Comparison of ENCODE assay signal across 12 cellular contexts in genomic region chr6:38720295-38720694, GRCh38. TPM values are rescaled to one million over a fixed set of nuclear protein-coding genes. Genes with fewer than 3 reads are reported as not detected.
A peak's percentile ranks its signal among the peaks of the same experiment; 100 is the strongest.
DNase-seq lines count a peak whose midpoint lies in the region; ATAC-seq and TF ChIP-seq lines count a peak whose summit lies in the region.
"Had no signal": no experiment of that assay in that cellular context is flagged by ENCODE, and none has a peak within 500 bp of the region (broad histone marks: within the 10 kb centered on the region; RNA-seq: fewer than 3 reads in every experiment).

No MANE protein-coding gene starts in this region.

- intact Hi-C loops in activated CD4-positive, alpha-beta T cell treated with anti-CD3 and anti-CD28 coated beads, Interleukin-2, amount 10 ng/mL, durations not matched to agents 24 days and 14 days (cut with micrococcal nuclease), result no loop called here

- no peaks in the 10 kb centered on the region for H3K4me1 ChIP-seq in OCI-LY3 (ENCODE audit: low read length)

- H3K9ac ChIP-seq in OCI-LY3 (ENCODE audit: low read length), result no peak overlapping the region

- peaks cover 9% of the 10 kb centered on the region for H3K27me3 ChIP-seq in OCI-LY3 (ENCODE audit: low read depth, low read length)

- no peak overlapping the region for H3K4me3 ChIP-seq in OCI-LY3 (ENCODE audit: low read length)
- H3K4me3 ChIP-seq in epithelial cell of proximal tubule (ENCODE audit: low read depth, low read length), result no peak overlapping the region
- no peak overlapping the region for H3K4me3 ChIP-seq in retinal pigment epithelial cell (ENCODE audit: low read length)
- H3K4me3 ChIP-seq: coronary artery had no signal

- no peak overlapping the region for H3K4me2 ChIP-seq in OCI-LY3 (ENCODE audit: low read length)

- no peaks in the 10 kb centered on the region for H3K36me3 ChIP-seq in OCI-LY3 (replicated peaks; ENCODE audit: low read depth, low read length)

- DNase-seq in activated CD4-positive, alpha-beta T cell treated with anti-CD3 and anti-CD28 coated beads, Interleukin-2, amount 10 ng/mL, durations not matched to agents 24 days and 14 days, result peak; percentile 67
- no peak for DNase-seq in activated CD4-positive, alpha-beta T cell treated with anti-CD3 and anti-CD28 coated beads for 1 hour
- DNase-seq in epithelial cell of proximal tubule (ENCODE audit: low read depth) (no peak), retinal pigment epithelial cell (ENCODE audit: low read depth) (peak; percentile 34), NK-92 (lab: John Stamatoyannopoulos, UW; ENCODE audit: unreplicated experiment) (no peak), HT-29 (ENCODE audit: low spot score) (no peak)
- DNase-seq: activated CD4-positive, CD25-positive, alpha-beta regulatory T cell treated with anti-CD3 and anti-CD28 coated beads, Interleukin-2, amount 50 U/mL, for 72 hours; NCI-H1436 treated with DMSO at 0.1 percent for 48 hours had no signal

- H3K79me2 ChIP-seq in OCI-LY3 (ENCODE audit: low read length), result no peaks in the 10 kb centered on the region

- no peaks in the 10 kb centered on the region for H4K20me1 ChIP-seq in OCI-LY3 (ENCODE audit: insufficient read depth, low read length)

- no peak for ATAC-seq in GM18909 (IDR thresholded peaks at IDR 0.05; ENCODE audit: poor library complexity, unreplicated experiment)
- ATAC-seq: activated T-helper 17 cell treated with anti-CD3 and anti-CD28 coated beads, Interleukin-2, amount 50 U/mL, for 72 hours had no signal

- H3K4me1 Mint-ChIP-seq in activated CD4-positive, alpha-beta T cell treated with anti-CD3 and anti-CD28 coated beads, Interleukin-2, amount 10 ng/mL, durations not matched to agents 24 days and 14 days, result peaks cover 5% of the 10 kb centered on the region

- H3K9me3 ChIP-seq in OCI-LY3 (ENCODE audit: insufficient read depth, low read length), result no peaks in the 10 kb centered on the region

- H3K36me3 Mint-ChIP-seq in activated CD4-positive, alpha-beta T cell treated with anti-CD3 and anti-CD28 coated beads, Interleukin-2, amount 10 ng/mL, durations not matched to agents 24 days and 14 days (ENCODE audit: low read depth), result no peaks in the 10 kb centered on the region

- H3K4me3 Mint-ChIP-seq in activated CD4-positive, alpha-beta T cell treated with anti-CD3 and anti-CD28 coated beads, Interleukin-2, amount 10 ng/mL, durations not matched to agents 24 days and 14 days, result no peak overlapping the region
- H3K4me3 Mint-ChIP-seq: activated T-helper 17 cell treated with anti-CD3 and anti-CD28 coated beads, Interleukin-2, amount 50 U/mL, for 72 hours had no signal

- no peak overlapping the region for H3K27ac ChIP-seq in OCI-LY3 (ENCODE audit: low read length)
- H3K27ac ChIP-seq: coronary artery had no signal

- H3K27me3 Mint-ChIP-seq in activated CD4-positive, alpha-beta T cell treated with anti-CD3 and anti-CD28 coated beads, Interleukin-2, amount 10 ng/mL, durations not matched to agents 24 days and 14 days, result peaks cover 29% of the 10 kb centered on the region

- no peaks in the 10 kb centered on the region for H3K9me3 Mint-ChIP-seq in activated CD4-positive, alpha-beta T cell treated with anti-CD3 and anti-CD28 coated beads, Interleukin-2, amount 10 ng/mL, durations not matched to agents 24 days and 14 days
- H3K9me3 Mint-ChIP-seq: activated T-helper 17 cell treated with anti-CD3 and anti-CD28 coated beads, Interleukin-2, amount 50 U/mL, for 72 hours had no signal

- no peak overlapping the region for H3K27ac Mint-ChIP-seq in activated CD4-positive, alpha-beta T cell treated with anti-CD3 and anti-CD28 coated beads, Interleukin-2, amount 10 ng/mL, durations not matched to agents 24 days and 14 days
- H3K27ac Mint-ChIP-seq: activated T-helper 17 cell treated with anti-CD3 and anti-CD28 coated beads, Interleukin-2, amount 50 U/mL, for 72 hours had no signal

- H2AFZ ChIP-seq in OCI-LY3 (ENCODE audit: low read depth, low read length), result no peak overlapping the region

- peak; percentile 22; the same call in 1 of the 2 replicates for TF ChIP-seq CTCF in OCI-LY3 (IDR thresholded peaks at IDR 0.05; ENCODE audit: low read depth, low read length)
- peak; percentile 49 for TF ChIP-seq CTCF in epithelial cell of proximal tubule (conservative IDR thresholded peaks at IDR 0.05; ENCODE audit: low read depth, low read length)
- peak; percentile 31 for TF ChIP-seq CTCF in retinal pigment epithelial cell (conservative IDR thresholded peaks at IDR 0.05; ENCODE audit: low read depth, low read length)

RNA-seq across cellular contexts. Expression of gene DNAH8, which starts 5.2 kb away (rescaled TPM):
- total RNA-seq in activated CD4-positive, alpha-beta T cell treated with anti-CD3 and anti-CD28 coated beads, Interleukin-2, amount 10 ng/mL, durations not matched to agents 24 days and 14 days, result 0.02 TPM in 1 of 2 replicates, not detected in the other
- not detected in 2 replicates for total RNA-seq in epithelial cell of proximal tubule
- total RNA-seq in HT-29 (2014; rRNA removed; shearing (Covaris generic)), result under 0.01 TPM in 1 of 2 replicates, not detected in the other

RNA-seq across cellular contexts. Expression of gene GLO1, which starts 17.4 kb away (rescaled TPM):
- 124 and 127 TPM in 2 replicates for total RNA-seq in activated CD4-positive, alpha-beta T cell treated with anti-CD3 and anti-CD28 coated beads, Interleukin-2, amount 10 ng/mL, durations not matched to agents 24 days and 14 days
- total RNA-seq in epithelial cell of proximal tubule, result 202 and 237 TPM in 2 replicates
- 65.1 and 65.2 TPM in 2 replicates for total RNA-seq in HT-29 (2014; rRNA removed; shearing (Covaris generic))

Comparison
In these comparisons a context has a peak if more than half of its experiments do, and no peak if none do; other contexts are left out.
1. DNase-seq: peak in activated CD4-positive, alpha-beta T cell treated with anti-CD3 and anti-CD28 coated beads, Interleukin-2, amount 10 ng/mL, durations not matched to agents 24 days and 14 days (single experiment) and retinal pigment epithelial cell (single experiment); none in activated CD4-positive, alpha-beta T cell treated with anti-CD3 and anti-CD28 coated beads for 1 hour (single experiment), epithelial cell of proximal tubule (single experiment), NK-92 (single experiment) and HT-29 (single experiment).
2. Peak in every context shown above with its lines, with median percentiles within 50 percentile points of each other: CTCF ChIP-seq.